ENCODE assay signal across 31 cellular contexts in the genomic region with DNA sequence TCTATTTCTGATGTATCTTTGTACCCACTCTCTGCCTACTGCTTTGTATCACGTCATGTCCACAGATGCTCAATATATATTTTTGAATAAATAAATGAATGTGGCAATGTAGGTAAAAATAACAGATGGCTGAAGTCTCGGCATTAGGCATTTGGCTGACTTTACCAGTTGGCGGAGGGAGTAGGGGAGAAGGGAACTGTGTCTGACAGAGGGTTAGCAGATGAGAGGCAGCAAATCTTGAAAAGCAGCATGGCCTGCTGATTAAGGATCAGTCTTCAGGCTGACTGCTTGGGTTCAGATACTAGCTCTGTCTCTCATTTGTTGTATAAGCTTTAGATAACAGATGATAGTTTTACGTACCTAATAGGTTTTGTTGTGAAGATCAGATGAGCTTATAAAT. TPM values are rescaled to one million over a fixed set of nuclear protein-coding genes. Genes with fewer than 3 reads are reported as not detected.
DNase-seq lines count a peak whose midpoint lies in the region; ATAC-seq and TF ChIP-seq lines count a peak whose summit lies in the region.
"Had no signal": no experiment of that assay in that cellular context is flagged by ENCODE, and none has a peak within 500 bp of the region (broad histone marks: within the 10 kb centered on the region; RNA-seq: fewer than 3 reads in every experiment).

No MANE protein-coding gene starts in this region.

- CTCF ChIA-PET in PC-9 (lab: Charles Lee), result no interaction called here

- H3K9me3 Mint-ChIP-seq in naive B cell, result no peaks in the 10 kb centered on the region
- H3K9me3 Mint-ChIP-seq: activated B cell treated with CpG ODN at 0.5 μM for 24 hours; activated T-helper 17 cell treated with anti-CD3 and anti-CD28 coated beads, Interleukin-2, amount 50 U/mL, for 72 hours had no signal

- no peak for TF ChIP-seq CTCF in WERI-Rb-1 (IDR thresholded peaks at IDR 0.05; ENCODE audit: low read depth, low read length)
- TF ChIP-seq CTCF in upper lobe of right lung (IDR thresholded peaks at IDR 0.05), result no peak
- TF ChIP-seq CTCF in PC-9 (conservative IDR thresholded peaks at IDR 0.05), result no peak

- no peaks in the 10 kb centered on the region for H3K9me2 ChIP-seq in PC-9 (ENCODE audit: insufficient read depth)

- no peak overlapping the region for H3K4me3 ChIP-seq in WERI-Rb-1 (ENCODE audit: low read depth, low read length)
- no peak overlapping the region for H3K4me3 ChIP-seq in upper lobe of right lung
- no peak overlapping the region for H3K4me3 ChIP-seq in PC-9
- H3K4me3 ChIP-seq: cardiac muscle cell, esophagus squamous epithelium, hepatocyte, prostate gland, SJCRH30, thoracic aorta, vagina had no signal

- H3K27ac Mint-ChIP-seq in naive B cell, result peak overlapping the region in 5 of 6 donors; percentile 23 to 96 (median 78)
- H3K27ac Mint-ChIP-seq: activated T-helper 17 cell treated with anti-CD3 and anti-CD28 coated beads, Interleukin-2, amount 50 U/mL, for 72 hours had no signal

- intact Hi-C loops in upper lobe of right lung (cut with DNase I), result no loop called here
- intact Hi-C loops in PC-9 (cut with micrococcal nuclease; ENCODE audit: unreplicated experiment), result no loop called here

- H3K4me3 Mint-ChIP-seq in naive B cell, result no peak overlapping the region
- H3K4me3 Mint-ChIP-seq: activated B cell treated with CpG ODN at 0.5 μM for 24 hours; activated naive CD8-positive, alpha-beta T cell; activated T-helper 17 cell treated with anti-CD3 and anti-CD28 coated beads, Interleukin-2, amount 50 U/mL, for 72 hours had no signal

- DNase-seq in Ammon's horn (ENCODE audit: low spot score) (peak; percentile 24), NCI-H1694 treated with DMSO at 0.1 percent for 48 hours (lab: John Stamatoyannopoulos, UW) (peak; percentile 92), WERI-Rb-1 (peak; percentile 70), naive B cell (no peak), upper lobe of right lung (no peak), PC-9 (no peak), CD1c-positive myeloid dendritic cell (ENCODE audit: extremely low spot score) (no peak)
- no peak for DNase-seq in stimulated activated CD4-positive, alpha-beta T cell treated with anti-CD3 and anti-CD28 coated beads, Interleukin-4, amount 100 ng/mL, for 4 hours
- DNase-seq: activated B cell treated with CpG ODN at 0.5 μM for 24 hours; activated CD4-positive, alpha-beta T cell treated with anti-CD3 and anti-CD28 coated beads, Interleukin-2, amount 50 U/mL, for 48 hours; activated CD8-positive, alpha-beta memory T cell treated with anti-CD3 and anti-CD28 coated beads, Interleukin-2, amount 50 U/mL, for 4 hours; aorta; esophagus squamous epithelium; GF-D8; NCI-H1105 treated with DMSO at 0.1 percent for 48 hours; NCI-H2081; NCI-H510A treated with DMSO at 0.1 percent for 48 hours; SJCRH30; stimulated activated CD4-positive, alpha-beta T cell treated with anti-CD3 and anti-CD28 coated beads, Interleukin-4, amount 100 ng/mL, for 24 hours; stimulated activated naive CD4-positive, alpha-beta T cell had no signal

- H3K36me3 ChIP-seq in WERI-Rb-1 (no peaks in the 10 kb centered on the region), upper lobe of right lung (no peaks in the 10 kb centered on the region), PC-9 (ENCODE audit: low read depth) (no peaks in the 10 kb centered on the region)
- H3K36me3 ChIP-seq: cardiac muscle cell, esophagus squamous epithelium, prostate gland, SJCRH30, thoracic aorta, vagina had no signal

- H3K9me3 ChIP-seq in WERI-Rb-1 (ENCODE audit: severe bottlenecking), result no peaks in the 10 kb centered on the region
- H3K9me3 ChIP-seq in upper lobe of right lung, result no peaks in the 10 kb centered on the region
- no peaks in the 10 kb centered on the region for H3K9me3 ChIP-seq in PC-9 (ENCODE audit: insufficient read depth, low read depth)
- H3K9me3 ChIP-seq: esophagus squamous epithelium, prostate gland, SJCRH30, thoracic aorta, vagina had no signal

- H3K36me3 Mint-ChIP-seq in naive B cell, result no peaks in the 10 kb centered on the region
- H3K36me3 Mint-ChIP-seq: activated naive CD8-positive, alpha-beta T cell had no signal

- H3K4me1 Mint-ChIP-seq in naive B cell, result peaks cover 46 to 73% (median 70%) of the 10 kb centered on the region in 3 donors

- H3K4me1 ChIP-seq in upper lobe of right lung (peaks cover 38% of the 10 kb centered on the region), PC-9 (replicated peaks; ENCODE audit: insufficient read depth) (no peaks in the 10 kb centered on the region)
- H3K4me1 ChIP-seq: prostate gland, SJCRH30 had no signal

- no peaks in the 10 kb centered on the region for H3K79me2 ChIP-seq in PC-9 (ENCODE audit: low read depth)
- H3K79me2 ChIP-seq: hepatocyte had no signal

- H3K27ac ChIP-seq in WERI-Rb-1 (peak overlapping the region; percentile 75), upper lobe of right lung (no peak overlapping the region), PC-9 (no peak overlapping the region)
- H3K27ac ChIP-seq: cardiac muscle cell, hepatocyte, prostate gland, SJCRH30 had no signal

- H4K20me1 ChIP-seq in PC-9 (ENCODE audit: insufficient read depth), result no peaks in the 10 kb centered on the region

- H2AFZ ChIP-seq in PC-9, result no peak overlapping the region
- H2AFZ ChIP-seq: hepatocyte had no signal

- ATAC-seq in naive B cell (ENCODE audit: low read depth in 2 of 2) (no peak), upper lobe of right lung (no peak)
- ATAC-seq: activated T-helper 17 cell treated with anti-CD3 and anti-CD28 coated beads, Interleukin-2, amount 50 U/mL, for 72 hours; sciatic nerve had no signal

- no peak overlapping the region for H3K4me2 ChIP-seq in PC-9
- H3K4me2 ChIP-seq: hepatocyte had no signal

- H3K27me3 ChIP-seq in WERI-Rb-1 (ENCODE audit: insufficient read depth, low read depth, severe bottlenecking), result no peaks in the 10 kb centered on the region
- no peaks in the 10 kb centered on the region for H3K27me3 ChIP-seq in upper lobe of right lung
- no peaks in the 10 kb centered on the region for H3K27me3 ChIP-seq in PC-9 (ENCODE audit: insufficient read depth, low read depth)
- H3K27me3 ChIP-seq: cardiac muscle cell, esophagus squamous epithelium, hepatocyte, vagina had no signal

- BruUV-seq in PC-9 (replicated peaks; lab: Mats Ljungman, UMichigan), result no TSS peak

- POLR2A ChIA-PET in PC-9 (lab: Charles Lee; ENCODE audit: unreplicated experiment), result no interaction called here

- no peaks in the 10 kb centered on the region for H3F3A ChIP-seq in PC-9 (ENCODE audit: insufficient read depth, low read depth)

- H3K27me3 Mint-ChIP-seq in naive B cell, result no peaks in the 10 kb centered on the region
- H3K27me3 Mint-ChIP-seq: activated B cell treated with CpG ODN at 0.5 μM for 24 hours; activated naive CD8-positive, alpha-beta T cell; activated T-helper 17 cell treated with anti-CD3 and anti-CD28 coated beads, Interleukin-2, amount 50 U/mL, for 72 hours had no signal

RNA-seq across cellular contexts. Expression of gene RASGEF1B, which starts 31.9 kb away (rescaled TPM):
- polyA plus RNA-seq in naive B cell (ENCODE audit: low read depth in 6 of 6), result 10 to 100 TPM; 43.9 to 75.9 (median 50.0) TPM
- total RNA-seq in upper lobe of right lung (45.1 TPM), PC-9 (2021) (0.70 and 1.0 TPM in 2 replicates)
- total RNA-seq: A172, HT1080, lung microvascular endothelial cell had no signal

Comparison
In these comparisons a context has a peak if more than half of its experiments do, and no peak if none do; other contexts are left out.
1. DNase-seq: peak in Ammon's horn (single experiment), NCI-H1694 treated with DMSO at 0.1 percent for 48 hours (single experiment) and WERI-Rb-1 (single experiment); none in naive B cell (single experiment), stimulated activated CD4-positive, alpha-beta T cell treated with anti-CD3 and anti-CD28 coated beads, Interleukin-4, amount 100 ng/mL, for 4 hours (0 of 2), upper lobe of right lung (single experiment), PC-9 (0 of 2) and CD1c-positive myeloid dendritic cell (single experiment).
2. RNA of gene RASGEF1B, which starts 31.9 kb away (total RNA-seq): 45.1 TPM in upper lobe of right lung (single experiment); 0.70 to 1.0 TPM in PC-9; every median in the first group is over 10 times any median in the second.